ENCODE assay signal across 1 cellular context in genomic region chr14:99418217-99418616, GRCh38.
TF ChIP-seq lines count a peak whose summit lies in the region.

No MANE protein-coding gene starts in this region.

TF ChIP-seq in GM12878, 131 proteins besides CTCF, POLR2A, EP300 and RAD21:
- TF ChIP-seq ZNF384 (IDR thresholded peaks at IDR 0.05; ENCODE audit: borderline replicate concordance, low read depth, low read length), result no peak
- peak; percentile 59 to 69; a peak in 3 of 4 replicates for TF ChIP-seq BHLHE40 (IDR thresholded peaks at IDR 0.05; ENCODE audit: borderline replicate concordance in 1 of 2, low read depth in 2 of 2, low read length in 1 of 2)
